ENCODE assay signal across 8 cellular contexts in the genomic region with DNA sequence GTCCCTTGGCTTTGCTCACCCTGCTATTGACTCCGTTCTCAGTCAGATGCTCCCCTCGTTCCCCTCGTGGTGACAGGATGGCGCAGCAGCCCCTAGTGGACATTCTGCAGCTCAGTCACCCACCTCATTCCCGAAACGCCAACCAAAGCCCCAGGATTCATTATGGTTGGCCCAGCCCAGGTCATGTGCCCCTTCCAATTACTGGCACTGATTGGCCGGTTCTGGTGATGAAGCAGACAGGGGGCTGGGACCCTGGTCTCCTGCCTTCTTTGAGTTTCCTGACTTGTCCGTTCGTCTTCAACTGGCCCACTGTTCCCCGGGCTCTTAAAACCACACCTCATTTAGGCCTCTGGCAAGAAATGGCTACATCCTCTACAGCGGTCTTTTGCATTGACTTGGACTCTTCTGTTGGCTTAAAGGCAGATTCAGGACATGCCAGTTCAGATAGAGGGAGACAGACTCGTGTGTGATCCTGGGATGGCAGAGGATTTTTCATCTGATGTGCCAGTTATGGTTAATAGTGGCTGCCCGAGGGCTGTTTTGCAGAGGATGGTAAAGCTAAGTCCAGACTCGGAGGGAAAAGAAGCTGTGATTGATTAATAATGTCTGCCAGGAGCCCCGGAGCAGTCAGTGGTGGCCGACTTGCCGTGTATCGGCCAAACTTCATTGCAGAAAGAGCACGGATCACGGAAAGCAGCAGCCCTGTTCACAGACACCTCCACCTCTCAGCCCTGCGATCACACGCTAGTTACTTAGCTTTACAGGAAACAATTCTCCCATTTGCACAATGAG. TPM values are rescaled to one million over a fixed set of nuclear protein-coding genes. Genes with fewer than 3 reads are reported as not detected.
DNase-seq lines count a peak whose midpoint lies in the region; ATAC-seq and TF ChIP-seq lines count a peak whose summit lies in the region.

No MANE protein-coding gene starts in this region.

- H3K4me1 Mint-ChIP-seq in mesothelial cell of epicardium, result peaks cover 4% of the 10 kb centered on the region
- no peaks in the 10 kb centered on the region for H3K4me1 Mint-ChIP-seq in stimulated activated naive B cell treated with anti-CD40 and anti-IgM and Interleukin-4, amounts not matched to agents 10 μg/mL and 1 μg/mL and 100 μg/mL, for 72 hours

- TF ChIP-seq RAD21 in HCT116 (IDR thresholded peaks at IDR 0.05; ENCODE audit: low read depth), result no peak

- intact Hi-C loops in HCT116 (cut with micrococcal nuclease), result no loop called here

- H3K4me1 ChIP-seq in HCT116 (ENCODE audit: control insufficient read depth in 1 of 2, insufficient read depth in 2 of 2, low read length in 2 of 2), result no peaks in the 10 kb centered on the region

- CTCF ChIA-PET in HCT116 (lab: Charles Lee), result interaction anchor here (5.1 kb wide), 1 partner anchor 13 kb away, joined by 20 read pairs; no protein-coding TSS in a partner anchor

- TF ChIP-seq POLR2A in HCT116 (IDR thresholded peaks at IDR 0.05; ENCODE audit: borderline replicate concordance, extremely low read depth, insufficient read depth, insufficient read length), result no peak

- H3K4me3 Mint-ChIP-seq in mesothelial cell of epicardium, result peak overlapping the region; percentile 60
- peak overlapping the region; percentile 44 to 47 for H3K4me3 Mint-ChIP-seq in stimulated activated naive B cell treated with anti-CD40 and anti-IgM and Interleukin-4, amounts not matched to agents 10 μg/mL and 1 μg/mL and 100 μg/mL, for 72 hours

- no peaks in the 10 kb centered on the region for H3K79me2 ChIP-seq in HCT116 (ENCODE audit: insufficient read depth, low read length)

- POLR2A ChIA-PET in HCT116 (lab: Charles Lee), result no interaction called here

- RAD21 ChIA-PET in HCT116 (lab: Charles Lee; ENCODE audit: low non-redundant PET in 1 of 2, low total read pairs in 2 of 2, uncharacterized antibody in 2 of 2, unreplicated experiment in 2 of 2), result no interaction called here

- no peak overlapping the region for H2AFZ ChIP-seq in HCT116 (ENCODE audit: low read depth, low read length, poor library complexity, severe bottlenecking)

- no TSS peak for BruUV-seq in HCT116 (replicated peaks; lab: Mats Ljungman, UMichigan)

- H3K27me3 ChIP-seq in HCT116 (ENCODE audit: insufficient read depth, low read length), result no peaks in the 10 kb centered on the region

- peak overlapping the region; percentile 52 for H3K27ac Mint-ChIP-seq in mesothelial cell of epicardium
- no peak overlapping the region for H3K27ac Mint-ChIP-seq in stimulated activated naive B cell treated with anti-CD40 and anti-IgM and Interleukin-4, amounts not matched to agents 10 μg/mL and 1 μg/mL and 100 μg/mL, for 72 hours

- H4K20me1 ChIP-seq in HCT116 (ENCODE audit: insufficient read depth), result no peaks in the 10 kb centered on the region

- H3K27ac ChIP-seq in HCT116 (ENCODE audit: low read depth, low read length), result no peak overlapping the region

- no peak for DNase-seq in HCT116 (ENCODE audit: low read depth, low spot score)
- DNase-seq in T-helper 2 cell, result peak; percentile 8 to 87 (median 21)
- DNase-seq in dermis blood vessel endothelial cell, result peak; percentile 90
- DNase-seq in mesothelial cell of epicardium (ENCODE audit: low spot score in 2 of 2, unreplicated experiment in 2 of 2), result no peak
- DNase-seq in stimulated activated naive B cell treated with anti-CD40 and anti-IgM and Interleukin-4, amounts not matched to agents 10 μg/mL and 1 μg/mL and 100 μg/mL, for 72 hours, result no peak
- no peak for DNase-seq in hepatic stellate cell (ENCODE audit: low spot score)
- DNase-seq in NCI-H1417 treated with DMSO at 0.1 percent for 48 hours (lab: John Stamatoyannopoulos, UW), result no peak

- H3K9me3 Mint-ChIP-seq in mesothelial cell of epicardium, result peaks cover 20% of the 10 kb centered on the region
- H3K9me3 Mint-ChIP-seq in stimulated activated naive B cell treated with anti-CD40 and anti-IgM and Interleukin-4, amounts not matched to agents 10 μg/mL and 1 μg/mL and 100 μg/mL, for 72 hours, result peaks cover 9 to 11% of the 10 kb centered on the region in 2 donors

- H3K9me3 ChIP-seq in HCT116 (ENCODE audit: control insufficient read depth in 1 of 2, insufficient read depth in 1 of 2, low read depth in 1 of 2, low read length in 2 of 2), result no peaks in the 10 kb centered on the region

- no peaks in the 10 kb centered on the region for H3K36me3 ChIP-seq in HCT116 (ENCODE audit: control insufficient read depth in 1 of 2, insufficient read depth in 2 of 2, low read length in 2 of 2)

- no peak overlapping the region for H3K4me3 ChIP-seq in HCT116 (replicated peaks in 1 of 2; ENCODE audit: low read depth in 1 of 2, low read length in 2 of 2)

- no peak overlapping the region for H3K9ac ChIP-seq in HCT116 (ENCODE audit: low read length)

- ATAC-seq in HCT116 (peak; percentile 78), HG03457 (IDR thresholded peaks at IDR 0.05; ENCODE audit: unreplicated experiment) (no peak)
- peak; percentile 45 to 83 for ATAC-seq in stimulated activated naive B cell treated with anti-CD40 and anti-IgM and Interleukin-4, amounts not matched to agents 10 μg/mL and 1 μg/mL and 100 μg/mL, for 72 hours (replicated peaks)

- peaks cover 6% of the 10 kb centered on the region for H3K36me3 Mint-ChIP-seq in mesothelial cell of epicardium
- peaks cover 0 to 4% of the 10 kb centered on the region in 2 donors for H3K36me3 Mint-ChIP-seq in stimulated activated naive B cell treated with anti-CD40 and anti-IgM and Interleukin-4, amounts not matched to agents 10 μg/mL and 1 μg/mL and 100 μg/mL, for 72 hours

- no peaks in the 10 kb centered on the region for H3K9me2 ChIP-seq in HCT116 (ENCODE audit: insufficient read depth)

- H3K4me2 ChIP-seq in HCT116 (ENCODE audit: low read length), result no peak overlapping the region

- no peaks in the 10 kb centered on the region for H3K27me3 Mint-ChIP-seq in mesothelial cell of epicardium (ENCODE audit: low read depth)
- peaks cover 5 to 14% of the 10 kb centered on the region in 2 donors for H3K27me3 Mint-ChIP-seq in stimulated activated naive B cell treated with anti-CD40 and anti-IgM and Interleukin-4, amounts not matched to agents 10 μg/mL and 1 μg/mL and 100 μg/mL, for 72 hours

- TF ChIP-seq CTCF in HCT116 (IDR thresholded peaks at IDR 0.05 in 2 of 3, conservative IDR thresholded peaks at IDR 0.05 in 1 of 3; ENCODE audit: borderline replicate concordance in 1 of 3, insufficient read depth in 1 of 3, low read depth in 2 of 3, low read length in 2 of 3) (peak in 2 of 3 experiments; percentile 26 to 44; a peak in 4 of 6 replicates), mesothelial cell of epicardium (IDR thresholded peaks at IDR 0.05; ENCODE audit: unreplicated experiment) (peak; percentile 15)

TF ChIP-seq in HCT116, 20 proteins besides CTCF, POLR2A, EP300 and RAD21 (continues in another document):
- TF ChIP-seq, protein P1, sequence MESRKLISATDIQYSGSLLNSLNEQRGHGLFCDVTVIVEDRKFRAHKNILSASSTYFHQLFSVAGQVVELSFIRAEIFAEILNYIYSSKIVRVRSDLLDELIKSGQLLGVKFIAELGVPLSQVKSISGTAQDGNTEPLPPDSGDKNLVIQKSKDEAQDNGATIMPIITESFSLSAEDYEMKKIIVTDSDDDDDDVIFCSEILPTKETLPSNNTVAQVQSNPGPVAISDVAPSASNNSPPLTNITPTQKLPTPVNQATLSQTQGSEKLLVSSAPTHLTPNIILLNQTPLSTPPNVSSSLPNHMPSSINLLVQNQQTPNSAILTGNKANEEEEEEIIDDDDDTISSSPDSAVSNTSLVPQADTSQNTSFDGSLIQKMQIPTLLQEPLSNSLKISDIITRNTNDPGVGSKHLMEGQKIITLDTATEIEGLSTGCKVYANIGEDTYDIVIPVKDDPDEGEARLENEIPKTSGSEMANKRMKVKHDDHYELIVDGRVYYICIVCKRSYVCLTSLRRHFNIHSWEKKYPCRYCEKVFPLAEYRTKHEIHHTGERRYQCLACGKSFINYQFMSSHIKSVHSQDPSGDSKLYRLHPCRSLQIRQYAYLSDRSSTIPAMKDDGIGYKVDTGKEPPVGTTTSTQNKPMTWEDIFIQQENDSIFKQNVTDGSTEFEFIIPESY (IDR thresholded peaks at IDR 0.05; ENCODE audit: extremely low read depth, insufficient replicate concordance, low read length), result no peak
- TF ChIP-seq EGR1 (IDR thresholded peaks at IDR 0.05; ENCODE audit: low read depth) (no peak), ZFX (IDR thresholded peaks at IDR 0.05) (no peak), ZNF274 (IDR thresholded peaks at IDR 0.05; ENCODE audit: low read depth, low read length) (no peak), CEBPB (IDR thresholded peaks at IDR 0.05; ENCODE audit: low read depth) (no peak), CBX3 (IDR thresholded peaks at IDR 0.05; ENCODE audit: low read depth) (no peak), EZH2phosphoT487 (IDR thresholded peaks at IDR 0.05; ENCODE audit: borderline replicate concordance) (no peak), JUND (IDR thresholded peaks at IDR 0.05) (no peak), SRF (IDR thresholded peaks at IDR 0.05; ENCODE audit: low read depth) (no peak), SP1 (IDR thresholded peaks at IDR 0.05; ENCODE audit: low read depth) (no peak), ELF1 (IDR thresholded peaks at IDR 0.05; ENCODE audit: borderline replicate concordance, low read depth) (no peak), POLR2AphosphoS5 (IDR thresholded peaks at IDR 0.05; ENCODE audit: low read depth, low read length) (no peak), EZH2 (IDR thresholded peaks at IDR 0.05) (no peak)
- TF ChIP-seq, protein P2, sequence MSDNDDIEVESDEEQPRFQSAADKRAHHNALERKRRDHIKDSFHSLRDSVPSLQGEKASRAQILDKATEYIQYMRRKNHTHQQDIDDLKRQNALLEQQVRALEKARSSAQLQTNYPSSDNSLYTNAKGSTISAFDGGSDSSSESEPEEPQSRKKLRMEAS (IDR thresholded peaks at IDR 0.05), result no peak

RNA-seq across cellular contexts. Expression of a gene that starts 37.8 kb away (rescaled TPM):
- total RNA-seq in HCT116 (2021; ENCODE audit: unreplicated experiment), result 17.4 TPM
- polyA plus RNA-seq in HCT116 (2012), result 5.6 and 7.4 TPM in 2 replicates
- total RNA-seq in dermis blood vessel endothelial cell, result 8.1 and 10.2 TPM in 2 replicates
- total RNA-seq in mesothelial cell of epicardium, result 9.6 to 10.9 TPM (median 9.7 TPM) in 3 replicates

RNA-seq across cellular contexts. Expression of a gene that starts 38.1 kb away (rescaled TPM):
- 29.5 TPM for total RNA-seq in HCT116 (2021; ENCODE audit: unreplicated experiment)
- polyA plus RNA-seq in HCT116 (2012), result 21.6 and 22.6 TPM in 2 replicates
- total RNA-seq in dermis blood vessel endothelial cell, result 43.6 and 60.0 TPM in 2 replicates
- total RNA-seq in mesothelial cell of epicardium, result 47.5 to 52.0 TPM (median 47.8 TPM) in 3 replicates

Comparison
In these comparisons a context has a peak if more than half of its experiments do, and no peak if none do; other contexts are left out.
1. DNase-seq: peak in T-helper 2 cell (5 of 5) and dermis blood vessel endothelial cell (single experiment); none in HCT116 (single experiment), mesothelial cell of epicardium (0 of 2), stimulated activated naive B cell treated with anti-CD40 and anti-IgM and Interleukin-4, amounts not matched to agents 10 μg/mL and 1 μg/mL and 100 μg/mL, for 72 hours (single experiment), hepatic stellate cell (single experiment) and NCI-H1417 treated with DMSO at 0.1 percent for 48 hours (single experiment).